1 cellular context compared by ENCODE assay signal in genomic region chr17:4950075-4950756, GRCh38.
TF ChIP-seq lines count a peak whose summit lies in the region.

No MANE protein-coding gene starts in this region.

TF ChIP-seq in HepG2, 621 proteins besides CTCF, POLR2A, EP300 and RAD21 (continues in another document):
- 0 out of 2 replicates have a peak, but pooled peaks have one; percentile 5 for TF ChIP-seq GATA4 (IDR thresholded peaks at IDR 0.05; ENCODE audit: borderline replicate concordance, low read depth)
- TF ChIP-seq ZSCAN25 (CRISPR knock-in tag; IDR thresholded peaks at IDR 0.05): peak; percentile 16
- TF ChIP-seq RXRA (CRISPR knock-in tag; IDR thresholded peaks at IDR 0.05): 0 out of 2 replicates have a peak, but pooled peaks have one; percentile 7
- TF ChIP-seq ZNF318 (CRISPR knock-in tag; IDR thresholded peaks at IDR 0.05): no peak
- TF ChIP-seq POLR2G (IDR thresholded peaks at IDR 0.05; ENCODE audit: low read depth, low read length): peak; percentile 34
- no peak for TF ChIP-seq EHMT2 (IDR thresholded peaks at IDR 0.05; ENCODE audit: borderline replicate concordance, low read depth, low read length)
- no peak for TF ChIP-seq NR2C2 (CRISPR knock-in tag; IDR thresholded peaks at IDR 0.05; ENCODE audit: borderline replicate concordance)
- no peak for TF ChIP-seq GMEB1 (CRISPR knock-in tag; IDR thresholded peaks at IDR 0.05; ENCODE audit: borderline replicate concordance)
- TF ChIP-seq PCBP1 (IDR thresholded peaks at IDR 0.05; ENCODE audit: borderline replicate concordance, low read depth, low read length): peak; percentile 81; the same call in 1 of the 2 replicates
- peak; percentile 80; the same call in 1 of the 2 replicates for TF ChIP-seq SNAPC4 (CRISPR knock-in tag; IDR thresholded peaks at IDR 0.05)
- TF ChIP-seq FUBP1 (CRISPR knock-in tag; IDR thresholded peaks at IDR 0.05; ENCODE audit: borderline replicate concordance): no peak
- TF ChIP-seq ZNF772 (CRISPR knock-in tag; IDR thresholded peaks at IDR 0.05): 0 out of 2 replicates have a peak, but pooled peaks have one; percentile 9
- 0 out of 2 replicates have a peak, but pooled peaks have one; percentile 6 for TF ChIP-seq MEIS2 (CRISPR knock-in tag; IDR thresholded peaks at IDR 0.05)
- TF ChIP-seq MTA1 (CRISPR knock-in tag; IDR thresholded peaks at IDR 0.05; ENCODE audit: borderline replicate concordance): peak; percentile 69; the same call in 1 of the 2 replicates
- TF ChIP-seq CBX1 (IDR thresholded peaks at IDR 0.05; ENCODE audit: low read depth): no peak
- 0 out of 2 replicates have a peak, but pooled peaks have one; percentile 8 for TF ChIP-seq TFDP2 (CRISPR knock-in tag; IDR thresholded peaks at IDR 0.05)
- no peak for TF ChIP-seq ZBED4 (CRISPR knock-in tag; IDR thresholded peaks at IDR 0.05; ENCODE audit: borderline replicate concordance)
- no peak for TF ChIP-seq SMARCE1 (IDR thresholded peaks at IDR 0.05; ENCODE audit: borderline replicate concordance)
- TF ChIP-seq HOXA3 (CRISPR knock-in tag; IDR thresholded peaks at IDR 0.05): peak; percentile 5; the same call in 1 of the 2 replicates
- no peak; the same call in 1 of the 2 replicates for TF ChIP-seq ZNF580 (CRISPR knock-in tag; IDR thresholded peaks at IDR 0.05; ENCODE audit: borderline replicate concordance, low read depth)
- TF ChIP-seq KLF15 (CRISPR knock-in tag; IDR thresholded peaks at IDR 0.05; ENCODE audit: borderline replicate concordance): peak; percentile 17; the same call in 1 of the 2 replicates
- TF ChIP-seq ZNF883 (CRISPR knock-in tag; IDR thresholded peaks at IDR 0.05; ENCODE audit: not compliant biosample characterization): peak; percentile 18
- no peak for TF ChIP-seq LCORL (IDR thresholded peaks at IDR 0.05)
- TF ChIP-seq LCORL (CRISPR knock-in tag; IDR thresholded peaks at IDR 0.05): peak; percentile 58; the same call in 1 of the 2 replicates
- TF ChIP-seq EED (CRISPR knock-in tag; IDR thresholded peaks at IDR 0.05): peak; percentile 16; the same call in 1 of the 2 replicates
- 0 out of 2 replicates have a peak, but pooled peaks have one; percentile 32 for TF ChIP-seq FOXJ3 (CRISPR knock-in tag; IDR thresholded peaks at IDR 0.05; ENCODE audit: borderline replicate concordance)
- TF ChIP-seq PTBP1 (IDR thresholded peaks at IDR 0.05; ENCODE audit: low read depth, low read length, poor library complexity, severe bottlenecking): peak; percentile 74
- TF ChIP-seq FLYWCH1 (CRISPR knock-in tag; IDR thresholded peaks at IDR 0.05): peak; percentile 42; the same call in 1 of the 2 replicates
- TF ChIP-seq POGZ (CRISPR knock-in tag; IDR thresholded peaks at IDR 0.05): 0 out of 2 replicates have a peak, but pooled peaks have one; percentile 28
- peak; percentile 50; the same call in 1 of the 2 replicates for TF ChIP-seq GABPB1 (CRISPR knock-in tag; IDR thresholded peaks at IDR 0.05)
